In genomic region chr2:238441262-238442114, GRCh38 we compare ENCODE assay signal across 1 cellular context.
TF ChIP-seq lines count a peak whose summit lies in the region.

No MANE protein-coding gene starts in this region.

TF ChIP-seq in IMR-90, 13 proteins besides CTCF, POLR2A, EP300 and RAD21 (continued from another document):
- TF ChIP-seq MXI1 (IDR thresholded peaks at IDR 0.05; ENCODE audit: borderline replicate concordance, low read depth, low read length) (no peak), NFE2L2 (IDR thresholded peaks at IDR 0.05; ENCODE audit: low read depth, low read length) (no peak), CEBPB (IDR thresholded peaks at IDR 0.05; ENCODE audit: low read depth, low read length) (no peak), SMC3 (IDR thresholded peaks at IDR 0.05; ENCODE audit: low read depth, low read length) (no peak), RCOR1 (IDR thresholded peaks at IDR 0.05; ENCODE audit: insufficient replicate concordance, low read length) (no peak), RFX5 (IDR thresholded peaks at IDR 0.05; ENCODE audit: low read depth, low read length) (no peak), MAZ (IDR thresholded peaks at IDR 0.05; ENCODE audit: borderline replicate concordance, low read depth, low read length) (no peak), CHD1 (IDR thresholded peaks at IDR 0.05; ENCODE audit: low read depth, low read length) (no peak), BHLHE40 (IDR thresholded peaks at IDR 0.05; ENCODE audit: low read depth, low read length) (no peak), MAFK (IDR thresholded peaks at IDR 0.05; ENCODE audit: low read depth, low read length) (no peak)
- TF ChIP-seq, protein P1, sequence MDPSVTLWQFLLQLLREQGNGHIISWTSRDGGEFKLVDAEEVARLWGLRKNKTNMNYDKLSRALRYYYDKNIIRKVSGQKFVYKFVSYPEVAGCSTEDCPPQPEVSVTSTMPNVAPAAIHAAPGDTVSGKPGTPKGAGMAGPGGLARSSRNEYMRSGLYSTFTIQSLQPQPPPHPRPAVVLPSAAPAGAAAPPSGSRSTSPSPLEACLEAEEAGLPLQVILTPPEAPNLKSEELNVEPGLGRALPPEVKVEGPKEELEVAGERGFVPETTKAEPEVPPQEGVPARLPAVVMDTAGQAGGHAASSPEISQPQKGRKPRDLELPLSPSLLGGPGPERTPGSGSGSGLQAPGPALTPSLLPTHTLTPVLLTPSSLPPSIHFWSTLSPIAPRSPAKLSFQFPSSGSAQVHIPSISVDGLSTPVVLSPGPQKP (IDR thresholded peaks at IDR 0.05; ENCODE audit: borderline replicate concordance, low read depth, low read length), result no peak
- TF ChIP-seq, protein P2, sequence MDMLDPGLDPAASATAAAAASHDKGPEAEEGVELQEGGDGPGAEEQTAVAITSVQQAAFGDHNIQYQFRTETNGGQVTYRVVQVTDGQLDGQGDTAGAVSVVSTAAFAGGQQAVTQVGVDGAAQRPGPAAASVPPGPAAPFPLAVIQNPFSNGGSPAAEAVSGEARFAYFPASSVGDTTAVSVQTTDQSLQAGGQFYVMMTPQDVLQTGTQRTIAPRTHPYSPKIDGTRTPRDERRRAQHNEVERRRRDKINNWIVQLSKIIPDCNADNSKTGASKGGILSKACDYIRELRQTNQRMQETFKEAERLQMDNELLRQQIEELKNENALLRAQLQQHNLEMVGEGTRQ (IDR thresholded peaks at IDR 0.05; ENCODE audit: low read depth, low read length), result no peak
